1 cellular context compared by ENCODE assay signal in genomic region chr15:46502668-46503067, GRCh38.
TF ChIP-seq lines count a peak whose summit lies in the region.

No MANE protein-coding gene starts in this region.

TF ChIP-seq in GM23338, 12 proteins besides CTCF, POLR2A, EP300 and RAD21 (continued from another document):
- TF ChIP-seq ZNF462 (CRISPR knock-in tag; IDR thresholded peaks at IDR 0.05) (no peak), JUNB (IDR thresholded peaks at IDR 0.05; ENCODE audit: unreplicated experiment) (no peak), CREB1 (CRISPR knock-in tag; IDR thresholded peaks at IDR 0.05; ENCODE audit: low read depth) (no peak), ETS1 (IDR thresholded peaks at IDR 0.05) (no peak), POLR2AphosphoS5 (IDR thresholded peaks at IDR 0.05; ENCODE audit: low read depth) (no peak)
